24 cellular contexts compared by ENCODE assay signal in the genomic region with DNA sequence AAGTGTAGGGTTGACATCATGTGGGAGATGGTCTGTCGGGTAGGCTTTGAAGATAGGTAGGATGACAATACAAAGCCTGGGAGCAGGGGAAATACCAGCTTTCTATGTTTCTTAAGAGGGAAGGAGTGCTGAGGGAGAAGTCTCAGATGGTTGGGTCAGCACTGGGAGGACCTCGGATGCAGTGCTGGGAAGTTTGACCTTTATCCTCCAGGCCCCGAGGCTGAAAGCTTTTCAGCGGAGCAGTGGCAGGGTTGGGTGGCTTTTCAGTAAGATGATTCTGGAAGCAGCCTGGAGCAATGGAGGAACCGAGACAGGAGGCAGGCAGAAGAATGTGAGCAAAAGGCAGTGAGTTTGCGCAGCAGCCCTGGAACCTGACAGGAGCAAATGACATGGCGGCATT. TPM values are rescaled to one million over a fixed set of nuclear protein-coding genes. Genes with fewer than 3 reads are reported as not detected.
DNase-seq lines count a peak whose midpoint lies in the region; ATAC-seq and TF ChIP-seq lines count a peak whose summit lies in the region.
"Had no signal": no experiment of that assay in that cellular context is flagged by ENCODE, and none has a peak within 500 bp of the region (broad histone marks: within the 10 kb centered on the region; RNA-seq: fewer than 3 reads in every experiment).

No MANE protein-coding gene starts in this region.

- H3K27me3 ChIP-seq in dorsolateral prefrontal cortex, result no peaks in the 10 kb centered on the region
- H3K27me3 ChIP-seq: pancreas, testis had no signal

- H3K27me3 Mint-ChIP-seq in activated naive CD4-positive, alpha-beta T cell treated with anti-CD3 and anti-CD28 coated beads, Interleukin-2, amount 10 ng/mL, durations not matched to agents 7 days and 5 days, result no peaks in the 10 kb centered on the region
- peaks cover 2% of the 10 kb centered on the region for H3K27me3 Mint-ChIP-seq in nephron progenitor cell (ENCODE audit: low read depth, poor library complexity)
- H3K27me3 Mint-ChIP-seq: CD4-positive, alpha-beta memory T cell had no signal

- no peak for TF ChIP-seq CTCF in dorsolateral prefrontal cortex (IDR thresholded peaks at IDR 0.05 in 54 of 56, conservative IDR thresholded peaks at IDR 0.05 in 2 of 56; ENCODE audit: low read depth in 1 of 56, partially characterized antibody in 56 of 56)
- no peak for TF ChIP-seq CTCF in nephron progenitor cell (IDR thresholded peaks at IDR 0.05)

- peaks cover 31% of the 10 kb centered on the region for H3K4me1 Mint-ChIP-seq in activated naive CD4-positive, alpha-beta T cell treated with anti-CD3 and anti-CD28 coated beads, Interleukin-2, amount 10 ng/mL, durations not matched to agents 7 days and 5 days
- peaks cover 22% of the 10 kb centered on the region for H3K4me1 Mint-ChIP-seq in nephron progenitor cell

- H3K36me3 Mint-ChIP-seq in activated naive CD4-positive, alpha-beta T cell treated with anti-CD3 and anti-CD28 coated beads, Interleukin-2, amount 50 U/mL, for 72 hours, result peaks cover 0 to 5% of the 10 kb centered on the region in 2 donors
- H3K36me3 Mint-ChIP-seq in activated naive CD4-positive, alpha-beta T cell treated with anti-CD3 and anti-CD28 coated beads, Interleukin-2, amount 10 ng/mL, durations not matched to agents 7 days and 5 days, result peaks cover 49% of the 10 kb centered on the region
- H3K36me3 Mint-ChIP-seq in nephron progenitor cell (ENCODE audit: low read depth), result peaks cover 27% of the 10 kb centered on the region
- H3K36me3 Mint-ChIP-seq: natural killer cell treated with Interleukin-12 subunit alpha and Interleukin-12 subunit beta and Interleukin-15 and Interleukin-18, amount 100 ng/mL, for 72 hours had no signal

- peak overlapping the region; percentile 5 to 51 for H3K27ac Mint-ChIP-seq in activated naive CD4-positive, alpha-beta T cell treated with anti-CD3 and anti-CD28 coated beads, Interleukin-2, amount 50 U/mL, for 72 hours
- no peak overlapping the region for H3K27ac Mint-ChIP-seq in activated naive CD4-positive, alpha-beta T cell treated with anti-CD3 and anti-CD28 coated beads, Interleukin-2, amount 10 ng/mL, durations not matched to agents 7 days and 5 days
- peak overlapping the region; percentile 89 for H3K27ac Mint-ChIP-seq in nephron progenitor cell
- H3K27ac Mint-ChIP-seq: natural killer cell treated with Interleukin-12 subunit alpha and Interleukin-12 subunit beta and Interleukin-15 and Interleukin-18, amount 100 ng/mL, for 72 hours had no signal

- no peak overlapping the region for H3K4me3 Mint-ChIP-seq in activated naive CD4-positive, alpha-beta T cell treated with anti-CD3 and anti-CD28 coated beads, Interleukin-2, amount 10 ng/mL, durations not matched to agents 7 days and 5 days
- no peak overlapping the region for H3K4me3 Mint-ChIP-seq in nephron progenitor cell
- H3K4me3 Mint-ChIP-seq: CD4-positive, alpha-beta memory T cell; natural killer cell treated with Interleukin-12 subunit alpha and Interleukin-12 subunit beta and Interleukin-15 and Interleukin-18, amount 100 ng/mL, for 72 hours had no signal

- DNase-seq in activated naive CD4-positive, alpha-beta T cell treated with anti-CD3 and anti-CD28 coated beads, Interleukin-2, amount 50 U/mL, for 72 hours (ENCODE audit: low spot score in 2 of 2), result no peak
- DNase-seq in activated naive CD4-positive, alpha-beta T cell treated with anti-CD3 and anti-CD28 coated beads, Interleukin-2, amount 10 ng/mL, durations not matched to agents 7 days and 5 days, result no peak
- DNase-seq in dorsolateral prefrontal cortex (no peak), nephron progenitor cell (no peak), NCI-H345 treated with DMSO at 0.1 percent for 48 hours (lab: John Stamatoyannopoulos, UW; ENCODE audit: unreplicated experiment) (no peak), RKO (ENCODE audit: low spot score) (no peak)
- DNase-seq: activated effector memory CD4-positive, alpha-beta T cell treated with anti-CD3 and anti-CD28 coated beads, Interleukin-2, amount 50 U/mL, for 16 hours; CD4-positive, alpha-beta memory T cell; central memory CD4-positive, alpha-beta T cell; EL; mucosa of descending colon; NCI-H1048; NCI-H1694; NCI-H510A; pancreas; retina; RPMI8226; stimulated activated naive CD4-positive, alpha-beta T cell; testis had no signal

- no peak overlapping the region for H3K4me3 ChIP-seq in dorsolateral prefrontal cortex
- H3K4me3 ChIP-seq: mucosa of descending colon, pancreas, testis had no signal

- intact Hi-C loops in dorsolateral prefrontal cortex (cut with DNase I), result no loop called here

- H3K9me3 Mint-ChIP-seq in activated naive CD4-positive, alpha-beta T cell treated with anti-CD3 and anti-CD28 coated beads, Interleukin-2, amount 50 U/mL, for 72 hours, result no peaks in the 10 kb centered on the region
- H3K9me3 Mint-ChIP-seq in activated naive CD4-positive, alpha-beta T cell treated with anti-CD3 and anti-CD28 coated beads, Interleukin-2, amount 10 ng/mL, durations not matched to agents 7 days and 5 days, result no peaks in the 10 kb centered on the region
- H3K9me3 Mint-ChIP-seq in nephron progenitor cell, result no peaks in the 10 kb centered on the region
- H3K9me3 Mint-ChIP-seq: CD4-positive, alpha-beta memory T cell; natural killer cell treated with Interleukin-12 subunit alpha and Interleukin-12 subunit beta and Interleukin-15 and Interleukin-18, amount 100 ng/mL, for 72 hours had no signal

- ATAC-seq in activated naive CD4-positive, alpha-beta T cell treated with anti-CD3 and anti-CD28 coated beads, Interleukin-2, amount 50 U/mL, for 72 hours, result no peak
- ATAC-seq in HG03025 (IDR thresholded peaks at IDR 0.05; ENCODE audit: low FRiP score, unreplicated experiment), result no peak
- ATAC-seq: mucosa of descending colon; natural killer cell treated with Interleukin-12 subunit alpha and Interleukin-12 subunit beta and Interleukin-15 and Interleukin-18, amount 100 ng/mL, for 72 hours; pancreas had no signal

- peak overlapping the region in 37 of 59 donors; percentile 1 to 83 (median 42) for H3K27ac ChIP-seq in dorsolateral prefrontal cortex
- H3K27ac ChIP-seq: pancreas, testis had no signal

- CTCF ChIA-PET in activated naive CD4-positive, alpha-beta T cell treated with anti-CD3 and anti-CD28 coated beads, Interleukin-2, amount 10 ng/mL, durations not matched to agents 7 days and 5 days (lab: Charles Lee), result interaction anchor here (1.7 kb wide), 1 partner anchor 80 kb away, joined by 4 read pairs; no protein-coding TSS in a partner anchor

RNA-seq across cellular contexts. Expression of a gene that starts 43.5 kb away (rescaled TPM):
- 1 to 10 TPM in 1 of 2 donors, under 1 TPM in 1; 0.98 to 5.9 TPM for total RNA-seq in activated naive CD4-positive, alpha-beta T cell treated with anti-CD3 and anti-CD28 coated beads, Interleukin-2, amount 50 U/mL, for 72 hours
- total RNA-seq in dorsolateral prefrontal cortex, result 1 to 10 TPM in 12 of 120 experiments, under 1 TPM in 105, not detected in 3; 0.06 to 2.0 (median 0.45) TPM
- total RNA-seq: frontal cortex, lung microvascular endothelial cell, SK-MEL-5 had no signal
